In the genomic region with DNA sequence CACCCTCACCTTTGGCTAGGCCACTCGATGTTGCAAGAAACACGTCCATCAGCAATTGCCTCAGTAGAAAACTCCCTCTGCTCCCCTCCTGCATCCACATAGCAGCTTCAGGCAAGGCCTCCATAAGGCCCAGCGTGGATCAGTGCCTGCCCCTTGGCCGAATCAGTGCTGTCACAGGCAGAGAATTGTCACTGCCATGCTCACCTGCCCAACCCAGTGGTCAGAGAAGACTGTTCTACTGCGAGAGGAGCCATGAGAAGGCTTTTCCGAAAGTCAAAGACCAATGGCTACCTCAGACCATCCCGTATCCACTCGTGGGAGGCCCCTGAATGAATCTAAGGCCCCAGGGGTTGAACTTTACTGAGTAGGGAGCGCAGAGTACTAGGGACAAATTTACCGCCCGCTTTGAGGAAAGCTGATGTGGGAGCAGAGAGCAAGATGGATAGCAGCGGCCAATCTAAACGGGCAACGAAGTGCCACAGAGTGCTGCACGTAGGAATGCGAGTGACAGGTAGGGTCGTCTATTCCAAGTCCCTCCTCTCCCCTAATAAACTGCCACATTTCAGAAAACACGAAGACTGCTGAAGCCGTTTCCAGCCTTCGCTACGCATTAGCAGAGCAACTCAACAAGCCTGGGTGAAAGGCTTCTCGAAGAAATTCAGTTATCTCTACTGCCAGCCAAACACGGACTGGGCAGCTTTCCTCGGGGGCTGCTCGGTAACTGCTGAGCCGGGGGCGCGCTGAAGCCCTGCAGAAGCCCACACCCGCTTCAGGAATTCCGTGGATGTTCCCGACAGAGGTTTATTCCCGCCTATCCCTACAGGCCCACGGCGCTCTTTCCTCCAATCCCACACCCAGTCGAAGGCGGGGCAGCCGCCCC, we compare ENCODE assay signal across 8 cellular contexts. TPM values are rescaled to one million over a fixed set of nuclear protein-coding genes. Genes with fewer than 3 reads are reported as not detected.
DNase-seq lines count a peak whose midpoint lies in the region; ATAC-seq and TF ChIP-seq lines count a peak whose summit lies in the region.

No MANE protein-coding gene starts in this region.

- H3K27me3 ChIP-seq in brain microvascular endothelial cell (replicated peaks), result no peaks in the 10 kb centered on the region

- H3K4me3 Mint-ChIP-seq in immature natural killer cell, result peak overlapping the region; percentile 96 to 98 (median 98)
- H3K4me3 Mint-ChIP-seq in stimulated activated memory B cell treated with anti-CD40 and anti-IgM and Interleukin-4, amounts not matched to agents 10 μg/mL and 1 μg/mL and 100 μg/mL, for 72 hours, result peak overlapping the region; percentile 93

- TF ChIP-seq CTCF in 22Rv1 (IDR thresholded peaks at IDR 0.05) (peak; percentile 16; the same call in 1 of the 2 replicates), GM12873 (IDR thresholded peaks at IDR 0.05; ENCODE audit: insufficient read depth, low read depth, low read length, missing control alignments) (peak; percentile 25), brain microvascular endothelial cell (IDR thresholded peaks at IDR 0.05; ENCODE audit: low read depth, low read length, missing control alignments) (no peak)

- peaks cover 8 to 17% (median 14%) of the 10 kb centered on the region in 3 donors for H3K27me3 Mint-ChIP-seq in immature natural killer cell (ENCODE audit: low read depth in 3 of 3)
- H3K27me3 Mint-ChIP-seq in stimulated activated memory B cell treated with anti-CD40 and anti-IgM and Interleukin-4, amounts not matched to agents 10 μg/mL and 1 μg/mL and 100 μg/mL, for 72 hours, result no peaks in the 10 kb centered on the region

- H3K4me1 Mint-ChIP-seq in immature natural killer cell, result peaks cover 26 to 31% of the 10 kb centered on the region in 2 donors
- H3K4me1 Mint-ChIP-seq in stimulated activated memory B cell treated with anti-CD40 and anti-IgM and Interleukin-4, amounts not matched to agents 10 μg/mL and 1 μg/mL and 100 μg/mL, for 72 hours, result peaks cover 26% of the 10 kb centered on the region

- H3K27ac ChIP-seq in 22Rv1 (peak overlapping the region; percentile 92), brain microvascular endothelial cell (peak overlapping the region; percentile 85)

- H3K9me3 Mint-ChIP-seq in immature natural killer cell, result peaks cover 0 to 5% (median 0%) of the 10 kb centered on the region in 6 donors
- H3K9me3 Mint-ChIP-seq in stimulated activated memory B cell treated with anti-CD40 and anti-IgM and Interleukin-4, amounts not matched to agents 10 μg/mL and 1 μg/mL and 100 μg/mL, for 72 hours, result peaks cover 8% of the 10 kb centered on the region

- peak overlapping the region; percentile 89 to 97 (median 96) for H3K27ac Mint-ChIP-seq in immature natural killer cell
- H3K27ac Mint-ChIP-seq in stimulated activated memory B cell treated with anti-CD40 and anti-IgM and Interleukin-4, amounts not matched to agents 10 μg/mL and 1 μg/mL and 100 μg/mL, for 72 hours, result peak overlapping the region; percentile 89

- DNase-seq in NCI-H446 treated with DMSO at 0.1 percent for 48 hours (lab: John Stamatoyannopoulos, UW) (peak; percentile 75), brain microvascular endothelial cell (peak; percentile 68), immature natural killer cell (no peak), OCI-M2 (lab: John Stamatoyannopoulos, UW; ENCODE audit: unreplicated experiment) (no peak)

- peaks cover 2% of the 10 kb centered on the region for H3K36me3 ChIP-seq in brain microvascular endothelial cell (replicated peaks)

- H3K36me3 Mint-ChIP-seq in immature natural killer cell, result peaks cover 0 to under 1% (median under 1%) of the 10 kb centered on the region in 3 donors
- peaks cover 9% of the 10 kb centered on the region for H3K36me3 Mint-ChIP-seq in stimulated activated memory B cell treated with anti-CD40 and anti-IgM and Interleukin-4, amounts not matched to agents 10 μg/mL and 1 μg/mL and 100 μg/mL, for 72 hours

- in situ Hi-C loops in brain microvascular endothelial cell (cut with HindIII; ENCODE audit: low pct_ligation_motif_present, low sequenced_read_pairs), result no loop called here

- H3K4me3 ChIP-seq in brain microvascular endothelial cell (ENCODE audit: low read depth, low read length), result peak overlapping the region; percentile 95

- no peak for ATAC-seq in stimulated activated memory B cell treated with anti-CD40 and anti-IgM and Interleukin-4, amounts not matched to agents 10 μg/mL and 1 μg/mL and 100 μg/mL, for 72 hours
- ATAC-seq in HG03521 (IDR thresholded peaks at IDR 0.05; ENCODE audit: unreplicated experiment), result no peak

RNA-seq across cellular contexts. Expression of a gene that starts 1.0 kb away (rescaled TPM):
- polyA plus RNA-seq in immature natural killer cell, result 10 to 100 TPM; 47.8 to 71.2 (median 50.1) TPM

Comparison
In these comparisons a context has a peak if more than half of its experiments do, and no peak if none do; other contexts are left out.
1. DNase-seq: peak in NCI-H446 treated with DMSO at 0.1 percent for 48 hours (single experiment) and brain microvascular endothelial cell (single experiment); none in immature natural killer cell (0 of 3) and OCI-M2 (single experiment).